In the genomic region with DNA sequence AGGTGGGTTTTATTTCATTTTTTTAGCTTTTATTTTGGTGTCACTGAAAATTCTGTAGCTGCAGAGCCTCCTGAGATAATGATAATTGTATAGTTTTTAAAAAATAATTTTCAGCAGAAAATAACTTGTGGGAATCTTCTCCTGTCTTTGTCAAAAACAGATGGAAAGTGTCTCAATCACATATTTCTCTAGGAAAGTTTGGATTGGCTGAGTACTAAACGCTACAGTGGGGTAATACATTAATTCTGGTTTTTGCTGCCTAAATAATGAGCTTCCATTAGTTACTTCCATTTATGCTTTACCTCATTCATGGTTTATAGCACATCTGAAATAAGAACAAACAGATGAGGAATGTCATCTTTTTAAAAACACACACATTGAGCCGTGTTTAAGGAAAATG, we compare ENCODE assay signal across 11 cellular contexts. TPM values are rescaled to one million over a fixed set of nuclear protein-coding genes. Genes with fewer than 3 reads are reported as not detected.
DNase-seq lines count a peak whose midpoint lies in the region; ATAC-seq and TF ChIP-seq lines count a peak whose summit lies in the region.
"Had no signal": no experiment of that assay in that cellular context is flagged by ENCODE, and none has a peak within 500 bp of the region (broad histone marks: within the 10 kb centered on the region; RNA-seq: fewer than 3 reads in every experiment).

No MANE protein-coding gene starts in this region.

- ATAC-seq in HG03521 (IDR thresholded peaks at IDR 0.05; ENCODE audit: unreplicated experiment) (no peak), HG02588 (IDR thresholded peaks at IDR 0.05; ENCODE audit: unreplicated experiment) (no peak)
- ATAC-seq in effector memory CD8-positive, alpha-beta T cell (replicated peaks), result no peak

- peaks cover 35% of the 10 kb centered on the region for H3K36me3 ChIP-seq in MG63
- H3K36me3 ChIP-seq in transverse colon, result no peaks in the 10 kb centered on the region

- intact Hi-C loops in transverse colon (cut with DNase I; ENCODE audit: low total_unique reads), result no loop called here

- H3K27me3 Mint-ChIP-seq in mesothelial cell of epicardium (ENCODE audit: low read depth) (peaks cover 83% of the 10 kb centered on the region), immature natural killer cell (ENCODE audit: low read depth in 3 of 3) (peaks cover 3 to 10% (median 9%) of the 10 kb centered on the region in 3 donors)
- peaks cover 22 to 31% of the 10 kb centered on the region in 2 donors for H3K27me3 Mint-ChIP-seq in effector memory CD8-positive, alpha-beta T cell

- TF ChIP-seq EP300 in transverse colon (IDR thresholded peaks at IDR 0.05; ENCODE audit: low read depth), result no peak

- no peak for DNase-seq in MG63
- DNase-seq in choroid plexus epithelial cell (ENCODE audit: low read depth), result no peak
- no peak for DNase-seq in mesothelial cell of epicardium (ENCODE audit: low spot score in 2 of 2, unreplicated experiment in 2 of 2)
- no peak for DNase-seq in transverse colon
- DNase-seq in effector memory CD8-positive, alpha-beta T cell, result no peak
- no peak for DNase-seq in immature natural killer cell
- DNase-seq: activated naive CD4-positive, alpha-beta T cell treated with Interleukin-2 at 50 U/mL for 16 hours; mucosa of descending colon; stimulated activated naive CD4-positive, alpha-beta T cell had no signal

- H3K4me1 ChIP-seq in transverse colon, result peaks cover 0 to 20% (median 0%) of the 10 kb centered on the region in 4 donors

- H3K4me3 ChIP-seq in MG63, result peak overlapping the region; percentile 85
- peak overlapping the region; percentile 78 for H3K4me3 ChIP-seq in choroid plexus epithelial cell (ENCODE audit: low read depth, low read length)
- peak overlapping the region; percentile 48 to 60 (median 52) for H3K4me3 ChIP-seq in transverse colon
- H3K4me3 ChIP-seq: mucosa of descending colon had no signal

- H3K27me3 ChIP-seq in MG63 (no peaks in the 10 kb centered on the region), transverse colon (peaks cover 76% of the 10 kb centered on the region)

- peak overlapping the region; percentile 81 to 89 (median 85) for H3K27ac ChIP-seq in transverse colon

- H3K36me3 Mint-ChIP-seq in mesothelial cell of epicardium (no peaks in the 10 kb centered on the region), immature natural killer cell (no peaks in the 10 kb centered on the region)
- H3K36me3 Mint-ChIP-seq in effector memory CD8-positive, alpha-beta T cell (ENCODE audit: insufficient read depth), result no peaks in the 10 kb centered on the region

- H3K9me3 Mint-ChIP-seq in mesothelial cell of epicardium, result no peaks in the 10 kb centered on the region
- no peaks in the 10 kb centered on the region for H3K9me3 Mint-ChIP-seq in effector memory CD8-positive, alpha-beta T cell
- no peaks in the 10 kb centered on the region for H3K9me3 Mint-ChIP-seq in immature natural killer cell

- H3K4me1 Mint-ChIP-seq in mesothelial cell of epicardium (peaks cover 23% of the 10 kb centered on the region), immature natural killer cell (peaks cover 0 to 1% of the 10 kb centered on the region in 2 donors)
- H3K4me1 Mint-ChIP-seq in effector memory CD8-positive, alpha-beta T cell (ENCODE audit: low read depth in 2 of 2), result no peaks in the 10 kb centered on the region

- no peak for TF ChIP-seq POLR2A in transverse colon (IDR thresholded peaks at IDR 0.05)

- peak overlapping the region; percentile 74 for H3K4me3 Mint-ChIP-seq in mesothelial cell of epicardium
- H3K4me3 Mint-ChIP-seq in effector memory CD8-positive, alpha-beta T cell, result no peak overlapping the region
- no peak overlapping the region for H3K4me3 Mint-ChIP-seq in immature natural killer cell

- H3K27ac Mint-ChIP-seq in mesothelial cell of epicardium (peak overlapping the region; percentile 16), immature natural killer cell (no peak overlapping the region)
- H3K27ac Mint-ChIP-seq in effector memory CD8-positive, alpha-beta T cell, result no peak overlapping the region

- 42 to 47% methylated on average over 2 of the region's 2 CpGs for WGBS in transverse colon (ENCODE audit: low coverage in 1 of 2), 2 donors

- no peaks in the 10 kb centered on the region for H3K9me3 ChIP-seq in MG63
- no peaks in the 10 kb centered on the region for H3K9me3 ChIP-seq in transverse colon
- H3K9me3 ChIP-seq: mucosa of descending colon had no signal

- no peak for TF ChIP-seq CTCF in choroid plexus epithelial cell (conservative IDR thresholded peaks at IDR 0.05; ENCODE audit: low read depth, low read length)
- TF ChIP-seq CTCF in mesothelial cell of epicardium (IDR thresholded peaks at IDR 0.05; ENCODE audit: unreplicated experiment), result no peak
- TF ChIP-seq CTCF in transverse colon (IDR thresholded peaks at IDR 0.05), result no peak

- in situ Hi-C loops in transverse colon (cut with MboI; ENCODE audit: low pct_ligation_motif_present in 1 of 4, low pct_unique_long_range_greater_than_20kb in 1 of 4, low sequenced_read_pairs in 3 of 4), result no loop called here

RNA-seq across cellular contexts. Expression of a gene that starts 2.2 kb away (rescaled TPM):
- total RNA-seq in MG63 (2014; rRNA removed; shearing (Covaris generic); ENCODE audit: low replicate concordance), result 40.5 and 66.9 TPM in 2 replicates
- total RNA-seq in mesothelial cell of epicardium, result 17.8 to 19.6 TPM (median 18.6 TPM) in 3 replicates
- 10 to 100 TPM in 3 of 4 donors, 1 to 10 TPM in 1; 6.7 to 59.1 (median 16.8) TPM for total RNA-seq in transverse colon
- under 1 TPM in 2 of 3 donors, not detected in 1; 0.17 to 0.61 TPM for polyA plus RNA-seq in immature natural killer cell
